ENCODE assay signal across 1 cellular context in genomic region chrX:10190367-10190766, GRCh38.
TF ChIP-seq lines count a peak whose summit lies in the region.

No MANE protein-coding gene starts in this region.

TF ChIP-seq in H1, 55 proteins besides CTCF, POLR2A, EP300 and RAD21:
- TF ChIP-seq BCL11A (IDR thresholded peaks at IDR 0.05; ENCODE audit: low read depth in 2 of 2, low read length in 2 of 2) (no peak), NRF1 (IDR thresholded peaks at IDR 0.05; ENCODE audit: low read depth, low read length) (no peak), BACH1 (IDR thresholded peaks at IDR 0.05; ENCODE audit: low read length) (0 out of 2 replicates have a peak, but pooled peaks have one; percentile 29), MAFK (IDR thresholded peaks at IDR 0.05; ENCODE audit: low read depth, low read length) (peak; percentile 39; the same call in 1 of the 2 replicates), CBX8 (IDR thresholded peaks at IDR 0.05; ENCODE audit: borderline replicate concordance, low read depth, low read length) (no peak), ATF2 (IDR thresholded peaks at IDR 0.05; ENCODE audit: low read length) (no peak)
